In genomic region chr15:58378241-58379085, GRCh38 we compare ENCODE assay signal across 22 cellular contexts. TPM values are rescaled to one million over a fixed set of nuclear protein-coding genes. Genes with fewer than 3 reads are reported as not detected.
DNase-seq lines count a peak whose midpoint lies in the region; FAIRE-seq and TF ChIP-seq lines count a peak whose summit lies in the region.
"Had no signal": no experiment of that assay in that cellular context is flagged by ENCODE, and none has a peak within 500 bp of the region (broad histone marks: within the 10 kb centered on the region; RNA-seq: fewer than 3 reads in every experiment).

No MANE protein-coding gene starts in this region.

- no peak overlapping the region for H3K4me2 ChIP-seq in astrocyte (ENCODE audit: low read length)

- H2AFZ ChIP-seq in astrocyte (ENCODE audit: low read depth, low read length) = no peak overlapping the region

- intact Hi-C loops in CD4-positive, alpha-beta memory T cell (cut with micrococcal nuclease) = no loop called here

- H3K4me3 ChIP-seq in astrocyte (ENCODE audit: insufficient read depth, low read depth, low read length) = no peak overlapping the region
- H3K4me3 ChIP-seq in fibroblast of the aortic adventitia (ENCODE audit: low read depth, low read length) = no peak overlapping the region
- H3K4me3 ChIP-seq in CD4-positive, alpha-beta memory T cell (ENCODE audit: low read length in 2 of 2) = no peak overlapping the region
- H3K4me3 ChIP-seq: mucosa of descending colon, upper lobe of left lung had no signal

- peaks cover 2% of the 10 kb centered on the region for H3K36me3 Mint-ChIP-seq in astrocyte (ENCODE audit: low read depth, unreplicated experiment)
- no peaks in the 10 kb centered on the region for H3K36me3 Mint-ChIP-seq in CD4-positive, alpha-beta memory T cell
- H3K36me3 Mint-ChIP-seq: CD14-positive monocyte had no signal

- H3K9ac ChIP-seq in astrocyte (ENCODE audit: low read length) = no peak overlapping the region

- no peaks in the 10 kb centered on the region for H3K36me3 ChIP-seq in astrocyte (ENCODE audit: insufficient read depth, low read length)
- H3K36me3 ChIP-seq in CD4-positive, alpha-beta memory T cell (ENCODE audit: insufficient read depth, low read length) = no peaks in the 10 kb centered on the region
- H3K36me3 ChIP-seq: upper lobe of left lung had no signal

- peaks cover 2% of the 10 kb centered on the region for H3K27me3 Mint-ChIP-seq in astrocyte (ENCODE audit: low read depth, unreplicated experiment)
- H3K27me3 Mint-ChIP-seq in CD4-positive, alpha-beta memory T cell = peaks cover 6% of the 10 kb centered on the region in 2 donors

- POLR2A ChIA-PET in CD4-positive, alpha-beta memory T cell (lab: Charles Lee; ENCODE audit: partially characterized antibody) = no interaction called here

- no peaks in the 10 kb centered on the region for H3K9me3 ChIP-seq in astrocyte (ENCODE audit: insufficient read depth, low read depth, low read length)
- H3K9me3 ChIP-seq in CD4-positive, alpha-beta memory T cell (ENCODE audit: control insufficient read depth in 1 of 2, low read length in 2 of 2) = no peaks in the 10 kb centered on the region

- peaks cover 8% of the 10 kb centered on the region for H3K4me1 Mint-ChIP-seq in astrocyte (ENCODE audit: low read depth, unreplicated experiment)
- H3K4me1 Mint-ChIP-seq in CD4-positive, alpha-beta memory T cell = no peaks in the 10 kb centered on the region

- peak; percentile 49 for DNase-seq in HCEC 1CT
- DNase-seq in astrocyte (ENCODE audit: low read depth) = peak; percentile 49
- DNase-seq in fibroblast of the aortic adventitia (ENCODE audit: low read depth) = peak; percentile 38
- DNase-seq in stromal cell of bone marrow (ENCODE audit: low read depth) = peak; percentile 36
- DNase-seq in activated CD4-positive, alpha-beta T cell treated with anti-CD3 and anti-CD28 coated beads, Interleukin-2, amount 50 U/mL, for 48 hours = no peak
- no peak for DNase-seq in stimulated activated CD8-positive, alpha-beta memory T cell treated with anti-CD3 and anti-CD28 coated beads, Interleukin-4, amount 100 ng/mL, for 48 hours
- no peak for DNase-seq in CD4-positive, alpha-beta memory T cell
- DNase-seq: amygdala, cortex of kidney, erythroblast, hippocampal formation, KBM-7, left colon, mucosa of descending colon, NCI-H1417, NCI-H2171 treated with DMSO at 0.1 percent for 48 hours, nucleus accumbens, upper lobe of left lung had no signal

- no peak overlapping the region for H3K27ac ChIP-seq in astrocyte (ENCODE audit: low read depth, low read length)
- no peak overlapping the region for H3K27ac ChIP-seq in CD4-positive, alpha-beta memory T cell (ENCODE audit: low read depth, low read length)
- H3K27ac ChIP-seq: HL-60, RWPE1, upper lobe of left lung, VCaP had no signal

- no peak for FAIRE-seq in astrocyte (lab: Jason Lieb, UNC)

- H3K79me2 ChIP-seq in astrocyte (ENCODE audit: insufficient read depth, low read length) = no peaks in the 10 kb centered on the region

- CTCF ChIA-PET in CD4-positive, alpha-beta memory T cell (lab: Charles Lee; ENCODE audit: partially characterized antibody) = no interaction called here

- H3K4me1 ChIP-seq in astrocyte (ENCODE audit: insufficient read depth, low read length) = no peaks in the 10 kb centered on the region
- H3K4me1 ChIP-seq in CD4-positive, alpha-beta memory T cell (ENCODE audit: insufficient read depth, low read length) = no peaks in the 10 kb centered on the region
- H3K4me1 ChIP-seq: upper lobe of left lung had no signal

- TF ChIP-seq CTCF in astrocyte (IDR thresholded peaks at IDR 0.05; ENCODE audit: insufficient read depth, low read depth, low read length) = no peak
- no peak for TF ChIP-seq CTCF in fibroblast of the aortic adventitia (IDR thresholded peaks at IDR 0.05; ENCODE audit: insufficient read depth, low read length)

- H3K9me3 Mint-ChIP-seq in astrocyte (ENCODE audit: unreplicated experiment) = peaks cover 7% of the 10 kb centered on the region
- peaks cover 2 to 8% (median 4%) of the 10 kb centered on the region in 8 donors for H3K9me3 Mint-ChIP-seq in CD4-positive, alpha-beta memory T cell

- no peaks in the 10 kb centered on the region for H3K27me3 ChIP-seq in astrocyte (ENCODE audit: insufficient read depth, low read length)
- H3K27me3 ChIP-seq in CD4-positive, alpha-beta memory T cell (ENCODE audit: insufficient read depth, low read length) = no peaks in the 10 kb centered on the region
- H3K27me3 ChIP-seq: upper lobe of left lung had no signal

- peak overlapping the region; percentile 47 for H3K4me3 Mint-ChIP-seq in astrocyte (ENCODE audit: unreplicated experiment)
- H3K4me3 Mint-ChIP-seq in CD4-positive, alpha-beta memory T cell = no peak overlapping the region
- H3K4me3 Mint-ChIP-seq: CD14-positive monocyte had no signal

- peak overlapping the region; percentile 97 for H3K27ac Mint-ChIP-seq in astrocyte (ENCODE audit: unreplicated experiment)
- no peak overlapping the region for H3K27ac Mint-ChIP-seq in CD4-positive, alpha-beta memory T cell

- no peaks in the 10 kb centered on the region for H4K20me1 ChIP-seq in astrocyte (ENCODE audit: insufficient read depth, low read length)

RNA-seq across cellular contexts. Expression of gene LIPC, which starts 53.3 kb away (rescaled TPM):
- total RNA-seq in astrocyte = not detected in 2 replicates
- 0.90 and 1.7 TPM in 2 replicates for total RNA-seq in fibroblast of the aortic adventitia (ENCODE audit: low replicate concordance)
- total RNA-seq in CD4-positive, alpha-beta memory T cell = under 1 TPM in 1 of 2 experiments, not detected in 1; 0.41 TPM
- polyA plus RNA-seq in CD4-positive, alpha-beta memory T cell = 1 to 10 TPM in 1 of 2 donors, under 1 TPM in 1; 0.25 to 2.4 TPM

Comparison
In these comparisons a context has a peak if more than half of its experiments do, and no peak if none do; other contexts are left out.
1. DNase-seq: peak in HCEC 1CT (single experiment), astrocyte (single experiment), fibroblast of the aortic adventitia (single experiment) and stromal cell of bone marrow (single experiment); none in activated CD4-positive, alpha-beta T cell treated with anti-CD3 and anti-CD28 coated beads, Interleukin-2, amount 50 U/mL, for 48 hours (0 of 2), stimulated activated CD8-positive, alpha-beta memory T cell treated with anti-CD3 and anti-CD28 coated beads, Interleukin-4, amount 100 ng/mL, for 48 hours (single experiment) and CD4-positive, alpha-beta memory T cell (0 of 5).